1 cellular context compared by ENCODE assay signal in genomic region chr4:169611991-169612868, GRCh38.
A peak's percentile ranks its signal among the peaks of the same experiment; 100 is the strongest.
TF ChIP-seq lines count a peak whose summit lies in the region.

Gene NEK1 (minus strand): TSS chr4:169612583. CDS start chr4:169602630, 9,953 bp downstream.

TF ChIP-seq in HepG2, 621 proteins besides CTCF, POLR2A, EP300 and RAD21 (continued from another document and continues in another):
- TF ChIP-seq ZNF784 (CRISPR knock-in tag; IDR thresholded peaks at IDR 0.05; ENCODE audit: borderline replicate concordance) (peak; percentile 34; the same call in 1 of the 2 replicates), XRCC5 (optimal IDR thresholded peaks at IDR 0.05; ENCODE audit: low read length) (peak; percentile 70), FUBP1 (CRISPR knock-in tag; IDR thresholded peaks at IDR 0.05; ENCODE audit: borderline replicate concordance) (no peak), ZBTB21 (CRISPR knock-in tag; IDR thresholded peaks at IDR 0.05) (peak; percentile 88), ZNF282 (IDR thresholded peaks at IDR 0.05; ENCODE audit: partially characterized antibody) (no peak), FOXK1 (CRISPR knock-in tag; IDR thresholded peaks at IDR 0.05; ENCODE audit: borderline replicate concordance, low read depth) (peak; percentile 52; the same call in 1 of the 2 replicates), NAIF1 (CRISPR knock-in tag; IDR thresholded peaks at IDR 0.05; ENCODE audit: borderline replicate concordance) (peak; percentile 76), KDM2A (CRISPR knock-in tag; IDR thresholded peaks at IDR 0.05; ENCODE audit: borderline replicate concordance, low read depth) (peak; percentile 91), ASH2L (IDR thresholded peaks at IDR 0.05; ENCODE audit: insufficient read length, low read depth, low read length) (peak; percentile 95), SIN3A (IDR thresholded peaks at IDR 0.05; ENCODE audit: borderline replicate concordance, low read depth, low read length) (peak; percentile 81), KLF6 (CRISPR knock-in tag; IDR thresholded peaks at IDR 0.05) (peak; percentile 70; the same call in 1 of the 2 replicates), SALL2 (CRISPR knock-in tag; IDR thresholded peaks at IDR 0.05) (peak; percentile 55; the same call in 1 of the 2 replicates), TRIM24 (CRISPR knock-in tag; IDR thresholded peaks at IDR 0.05) (no peak), ZNF550 (CRISPR knock-in tag; IDR thresholded peaks at IDR 0.05; ENCODE audit: borderline replicate concordance) (0 out of 2 replicates have a peak, but pooled peaks have one; percentile 74), PAF1 (CRISPR knock-in tag; IDR thresholded peaks at IDR 0.05) (no peak), NFIC (IDR thresholded peaks at IDR 0.05; ENCODE audit: low read length) (no peak), FOXJ3 (CRISPR knock-in tag; IDR thresholded peaks at IDR 0.05; ENCODE audit: borderline replicate concordance) (0 out of 2 replicates have a peak, but pooled peaks have one; percentile 37), ZNF431 (CRISPR knock-in tag; IDR thresholded peaks at IDR 0.05; ENCODE audit: borderline replicate concordance, low read depth) (no peak), IRX3 (CRISPR knock-in tag; IDR thresholded peaks at IDR 0.05; ENCODE audit: borderline replicate concordance, low read depth) (no peak), SMYD3 (CRISPR knock-in tag; IDR thresholded peaks at IDR 0.05) (0 out of 2 replicates have a peak, but pooled peaks have one; percentile 82), ZBTB39 (CRISPR knock-in tag; IDR thresholded peaks at IDR 0.05) (0 out of 2 replicates have a peak, but pooled peaks have one; percentile 46), ZNF777 (CRISPR knock-in tag; IDR thresholded peaks at IDR 0.05) (peak; percentile 88), MIER3 (CRISPR knock-in tag; IDR thresholded peaks at IDR 0.05; ENCODE audit: borderline replicate concordance) (peak; percentile 49; the same call in 1 of the 2 replicates), SMARCC2 (IDR thresholded peaks at IDR 0.05) (no peak), PHF20 (CRISPR knock-in tag; IDR thresholded peaks at IDR 0.05) (peak; percentile 73; the same call in 1 of the 2 replicates), THAP8 (CRISPR knock-in tag; IDR thresholded peaks at IDR 0.05; ENCODE audit: borderline replicate concordance) (peak; percentile 71; the same call in 1 of the 2 replicates), ZZZ3 (CRISPR knock-in tag; IDR thresholded peaks at IDR 0.05; ENCODE audit: borderline replicate concordance) (0 out of 2 replicates have a peak, but pooled peaks have one; percentile 36), GABPB1 (CRISPR knock-in tag; IDR thresholded peaks at IDR 0.05) (peak; percentile 75), TOPORS (CRISPR knock-in tag; IDR thresholded peaks at IDR 0.05) (no peak), IKZF5 (CRISPR knock-in tag; IDR thresholded peaks at IDR 0.05) (peak; percentile 31; the same call in 1 of the 2 replicates), NFYB (CRISPR knock-in tag; IDR thresholded peaks at IDR 0.05) (peak; percentile 38), ZNF549 (CRISPR knock-in tag; IDR thresholded peaks at IDR 0.05) (no peak), KAT7 (CRISPR knock-in tag; IDR thresholded peaks at IDR 0.05; ENCODE audit: borderline replicate concordance) (peak; percentile 80; the same call in 1 of the 2 replicates), GMEB2 (CRISPR knock-in tag; IDR thresholded peaks at IDR 0.05; ENCODE audit: low read depth) (peak; percentile 89), FOXC1 (CRISPR knock-in tag; IDR thresholded peaks at IDR 0.05; ENCODE audit: borderline replicate concordance) (peak; percentile 93), AHR (CRISPR knock-in tag; IDR thresholded peaks at IDR 0.05) (0 out of 2 replicates have a peak, but pooled peaks have one; percentile 58), ZNF580 (CRISPR knock-in tag; IDR thresholded peaks at IDR 0.05; ENCODE audit: borderline replicate concordance, low read depth) (peak; percentile 76; the same call in 1 of the 2 replicates), RBFOX2 (IDR thresholded peaks at IDR 0.05; ENCODE audit: low read depth, low read length) (peak; percentile 80), ZNF136 (CRISPR knock-in tag; IDR thresholded peaks at IDR 0.05; ENCODE audit: low read depth) (0 out of 2 replicates have a peak, but pooled peaks have one; percentile 37), SNAI1 (CRISPR knock-in tag; IDR thresholded peaks at IDR 0.05; ENCODE audit: borderline replicate concordance) (peak; percentile 50; the same call in 1 of the 2 replicates), HNRNPLL (IDR thresholded peaks at IDR 0.05; ENCODE audit: low read depth, low read length, poor library complexity, severe bottlenecking) (peak; percentile 82), MXI1 (IDR thresholded peaks at IDR 0.05; ENCODE audit: borderline replicate concordance, low read depth, low read length) (peak; percentile 30; the same call in 1 of the 3 replicates), REXO4 (CRISPR knock-in tag; IDR thresholded peaks at IDR 0.05; ENCODE audit: borderline replicate concordance) (no peak), MEIS2 (CRISPR knock-in tag; IDR thresholded peaks at IDR 0.05) (0 out of 2 replicates have a peak, but pooled peaks have one; percentile 19), TBX2 (CRISPR knock-in tag; IDR thresholded peaks at IDR 0.05; ENCODE audit: borderline replicate concordance) (peak; percentile 78), RNF2 (conservative IDR thresholded peaks at IDR 0.05; ENCODE audit: low read depth) (0 out of 2 replicates have a peak, but pooled peaks have one; percentile 44), SPEN (CRISPR knock-in tag; IDR thresholded peaks at IDR 0.05; ENCODE audit: low read depth) (0 out of 2 replicates have a peak, but pooled peaks have one; percentile 46), ZBTB40 (IDR thresholded peaks at IDR 0.05) (no peak), ZBTB40 (CRISPR knock-in tag; IDR thresholded peaks at IDR 0.05) (peak; percentile 23; the same call in 1 of the 2 replicates)
